ENCODE assay signal across 19 cellular contexts in the genomic region with DNA sequence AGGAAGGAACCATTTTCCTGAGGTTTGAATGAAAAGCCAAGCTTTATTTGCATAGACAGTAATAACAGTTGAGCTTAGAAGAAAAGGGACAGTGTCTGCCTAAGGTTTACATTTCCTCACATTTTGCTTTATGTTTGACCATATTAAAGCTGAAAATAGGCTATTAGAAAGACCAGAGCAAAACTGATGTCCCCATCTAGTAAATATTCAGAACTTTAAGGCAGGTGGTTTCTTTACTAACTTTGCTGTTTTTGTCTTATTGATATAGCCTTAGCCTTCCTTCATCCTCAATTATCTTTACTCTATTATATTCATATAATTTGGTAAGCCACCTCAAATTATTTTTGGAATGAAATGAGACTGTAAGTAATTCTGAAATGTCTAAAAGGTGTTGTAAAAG. TPM values are rescaled to one million over a fixed set of nuclear protein-coding genes. Genes with fewer than 3 reads are reported as not detected.
DNase-seq lines count a peak whose midpoint lies in the region; ATAC-seq, FAIRE-seq and TF ChIP-seq lines count a peak whose summit lies in the region.
"Had no signal": no experiment of that assay in that cellular context is flagged by ENCODE, and none has a peak within 500 bp of the region (broad histone marks: within the 10 kb centered on the region; RNA-seq: fewer than 3 reads in every experiment).

No MANE protein-coding gene starts in this region.

- no peaks in the 10 kb centered on the region for H3K36me3 Mint-ChIP-seq in GM23338 (ENCODE audit: low read depth)
- H3K36me3 Mint-ChIP-seq: CD14-positive monocyte; CD4-positive, alpha-beta memory T cell had no signal

- peak overlapping the region; percentile 5 to 15 for H3K4ac ChIP-seq in mesenchymal stem cell (ENCODE audit: low read depth in 1 of 2, low read length in 2 of 2)

- H3F3A ChIP-seq in GM23338 (replicated peaks; ENCODE audit: low read depth), result no peaks in the 10 kb centered on the region

- peak overlapping the region; percentile 60 for H4K91ac ChIP-seq in mesenchymal stem cell (ENCODE audit: low read length)

- H3K79me2 ChIP-seq in GM23338 (replicated peaks; ENCODE audit: insufficient read depth), result no peaks in the 10 kb centered on the region
- H3K79me2 ChIP-seq in K562 (ENCODE audit: control insufficient read depth, insufficient read depth, low read length), result no peaks in the 10 kb centered on the region

- no peak for FAIRE-seq in K562 (lab: Jason Lieb, UNC)
- FAIRE-seq: GM12878, HepG2 had no signal

- H3K27me3 ChIP-seq in GM23338 (ENCODE audit: insufficient read depth) (no peaks in the 10 kb centered on the region), K562 (ENCODE audit: control insufficient read depth in 2 of 2, insufficient read depth in 2 of 2, low read length in 2 of 2) (peaks cover 0 to 7% of the 10 kb centered on the region in 2 experiments; a peak in 1 of 5 replicates), mesenchymal stem cell (ENCODE audit: control insufficient read depth in 1 of 2, insufficient read depth in 1 of 2, low read length in 2 of 2) (peaks cover 0 to 39% of the 10 kb centered on the region in 2 experiments), sigmoid colon (no peaks in the 10 kb centered on the region)

- H2AK5ac ChIP-seq in mesenchymal stem cell (ENCODE audit: low read length, severe bottlenecking), result peak overlapping the region; percentile 8

- H3K36me3 ChIP-seq in GM23338 (ENCODE audit: insufficient read depth) (no peaks in the 10 kb centered on the region), K562 (ENCODE audit: control insufficient read depth, insufficient read depth, low read length) (no peaks in the 10 kb centered on the region), mesenchymal stem cell (ENCODE audit: control insufficient read depth in 1 of 2, insufficient read depth in 2 of 2, low read depth in 1 of 2, low read length in 2 of 2) (no peaks in the 10 kb centered on the region), sigmoid colon (no peaks in the 10 kb centered on the region)
- H3K36me3 ChIP-seq: BLaER1 had no signal

- no peak overlapping the region for H2BK5ac ChIP-seq in mesenchymal stem cell (ENCODE audit: low read depth, low read length, poor library complexity, severe bottlenecking)

- H3K4me3 ChIP-seq in GM23338 (no peak overlapping the region), K562 (no peak overlapping the region), mesenchymal stem cell (ENCODE audit: insufficient read depth in 1 of 2, low read depth in 1 of 2, low read length in 2 of 2) (no peak overlapping the region), sigmoid colon (no peak overlapping the region)
- H3K4me3 ChIP-seq: BLaER1, GM12878 had no signal

- no peak overlapping the region for H3K4me2 ChIP-seq in GM23338
- no peak overlapping the region for H3K4me2 ChIP-seq in K562 (ENCODE audit: insufficient read depth, low read length)
- H3K4me2 ChIP-seq in mesenchymal stem cell (ENCODE audit: low read length, poor library complexity, severe bottlenecking), result no peak overlapping the region

- peaks cover 30% of the 10 kb centered on the region for H3K4me1 Mint-ChIP-seq in GM23338
- H3K4me1 Mint-ChIP-seq: CD14-positive monocyte; CD4-positive, alpha-beta memory T cell had no signal

- H3K9me3 Mint-ChIP-seq in GM23338, result no peaks in the 10 kb centered on the region
- H3K9me3 Mint-ChIP-seq: CD4-positive, alpha-beta memory T cell had no signal

- H3K9me3 ChIP-seq in K562 (replicated peaks; ENCODE audit: control insufficient read depth, insufficient read depth, low read depth, low read length) (no peaks in the 10 kb centered on the region), mesenchymal stem cell (ENCODE audit: control insufficient read depth, low read length) (no peaks in the 10 kb centered on the region), sigmoid colon (no peaks in the 10 kb centered on the region)
- H3K9me3 ChIP-seq: BLaER1 had no signal

- no peak overlapping the region for H3K14ac ChIP-seq in mesenchymal stem cell (ENCODE audit: low read length in 2 of 2)

- H3K79me1 ChIP-seq in mesenchymal stem cell (replicated peaks; ENCODE audit: low read length, poor library complexity, severe bottlenecking), result no peaks in the 10 kb centered on the region

- intact Hi-C loops in K562 (cut with micrococcal nuclease), result no loop called here
- intact Hi-C loops in sigmoid colon (cut with DNase I), result no loop called here
- intact Hi-C loops in left colon (cut with DNase I, micrococcal nuclease), result no loop called here

- no peak for TF ChIP-seq EP300 in K562 (IDR thresholded peaks at IDR 0.05; ENCODE audit: low read length)
- TF ChIP-seq EP300 in sigmoid colon (IDR thresholded peaks at IDR 0.05), result no peak

- BruUV-seq in K562 (replicated peaks; lab: Mats Ljungman, UMichigan), result no TSS peak

- TF ChIP-seq POLR2A in K562 (conservative IDR thresholded peaks at IDR 0.05) (no peak), sigmoid colon (IDR thresholded peaks at IDR 0.05) (no peak)

- H3K9ac ChIP-seq in K562 (ENCODE audit: insufficient read depth in 1 of 2, low read depth in 2 of 2, low read length in 2 of 2) (peak overlapping the region in 1 of 2 experiments; percentile 38; a peak in 1 of 4 replicates), mesenchymal stem cell (ENCODE audit: low read length) (no peak overlapping the region)
- H3K9ac ChIP-seq: BLaER1 had no signal

- H4K20me1 ChIP-seq in GM23338 (replicated peaks; ENCODE audit: insufficient read depth) (no peaks in the 10 kb centered on the region), K562 (replicated peaks; ENCODE audit: control insufficient read depth, insufficient read depth, low read length) (no peaks in the 10 kb centered on the region)

- DNase-seq in GM23338 (ENCODE audit: low spot score) (no peak), K562 (ENCODE audit: extremely low read depth in 1 of 4, low spot score in 3 of 4) (no peak), mesenchymal stem cell (no peak), sigmoid colon (no peak), ureter (ENCODE audit: low spot score) (no peak), DMS153 (lab: John Stamatoyannopoulos, UW) (no peak), left colon (no peak), ecto neural progenitor cell (ENCODE audit: low spot score) (no peak)
- DNase-seq: 8988T; CD4-positive, alpha-beta memory T cell; DMS79 treated with DMSO at 0.1 percent for 48 hours; GOT3; H7 had no signal

- H2BK120ac ChIP-seq in mesenchymal stem cell (ENCODE audit: low read depth, low read length), result no peak overlapping the region

- H3K23ac ChIP-seq in mesenchymal stem cell (ENCODE audit: low read length in 2 of 2), result no peak overlapping the region

- H3K27ac ChIP-seq in GM23338 (ENCODE audit: low read depth), result no peak overlapping the region
- H3K27ac ChIP-seq in K562 (ENCODE audit: extremely low read depth, low read depth, low read length), result no peak overlapping the region
- H3K27ac ChIP-seq in mesenchymal stem cell (ENCODE audit: low read length, poor library complexity, severe bottlenecking), result no peak overlapping the region
- peak overlapping the region in 3 of 4 donors; percentile 76 to 97 (median 82) for H3K27ac ChIP-seq in sigmoid colon
- H3K27ac ChIP-seq: BLaER1 had no signal

- H3K4me1 ChIP-seq in GM23338 (ENCODE audit: insufficient read depth), result peaks cover 22% of the 10 kb centered on the region
- peaks cover 17 to 33% of the 10 kb centered on the region in 2 experiments for H3K4me1 ChIP-seq in K562 (replicated peaks in 1 of 2; ENCODE audit: control insufficient read depth in 2 of 2, insufficient read depth in 2 of 2, low read length in 2 of 2)
- H3K4me1 ChIP-seq in mesenchymal stem cell (ENCODE audit: control insufficient read depth, insufficient read depth, low read depth, low read length), result peaks cover 28% of the 10 kb centered on the region
- peaks cover 0 to 63% (median 43%) of the 10 kb centered on the region in 4 donors for H3K4me1 ChIP-seq in sigmoid colon

- POLR2A ChIA-PET in K562 (lab: Yijun Ruan, JAX), result interaction anchor here (0.7 to 3.0 kb wide), 2 partner anchors 9 to 13 kb away, joined by 5 to 12 read pairs; no protein-coding TSS in a partner anchor

- no peaks in the 10 kb centered on the region for H3K9me2 ChIP-seq in GM23338 (ENCODE audit: insufficient read depth)

- CTCF ChIA-PET in K562 (lab: Yijun Ruan, JAX; ENCODE audit: low intra/inter-chr PET ratio), result no interaction called here

- H2AFZ ChIP-seq in GM23338 (peak overlapping the region; percentile 10; the same call in 1 of the 2 replicates), K562 (ENCODE audit: low read depth, low read length) (0 out of 2 replicates have a peak overlapping the region, but pooled peaks have one; percentile 36), mesenchymal stem cell (ENCODE audit: low read depth, low read length) (no peak overlapping the region)

- TF ChIP-seq CTCF in GM23338 (conservative IDR thresholded peaks at IDR 0.05; ENCODE audit: low read depth in 2 of 2) (no peak), K562 (IDR thresholded peaks at IDR 0.05 in 2 of 3, conservative IDR thresholded peaks at IDR 0.05 in 1 of 3; ENCODE audit: insufficient read depth in 2 of 3, low read depth in 1 of 3, low read length in 3 of 3) (no peak), sigmoid colon (IDR thresholded peaks at IDR 0.05) (no peak)

- in situ Hi-C loops in K562 (cut with MboI), result no loop called here

- H3K27me3 Mint-ChIP-seq in GM23338 (ENCODE audit: insufficient read depth, low read depth, poor library complexity), result peaks cover 8% of the 10 kb centered on the region

- no peaks in the 10 kb centered on the region for H3K9me1 ChIP-seq in K562 (ENCODE audit: control insufficient read depth, insufficient read depth, low read length)

- H3K4me3 Mint-ChIP-seq in GM23338, result no peak overlapping the region
- H3K4me3 Mint-ChIP-seq: CD4-positive, alpha-beta memory T cell had no signal

- no peak overlapping the region for H3K27ac Mint-ChIP-seq in GM23338
- H3K27ac Mint-ChIP-seq: CD14-positive monocyte; CD4-positive, alpha-beta memory T cell had no signal

- TF ChIP-seq RAD21 in K562 (CRISPR knock-in tag; conservative IDR thresholded peaks at IDR 0.05 in 1 of 2, IDR thresholded peaks at IDR 0.05 in 1 of 2), result no peak

- peak overlapping the region; percentile 5 for H4K8ac ChIP-seq in mesenchymal stem cell (ENCODE audit: low read length)

- no peak for ATAC-seq in GM23338
- no peak for ATAC-seq in K562
- ATAC-seq in left colon, result no peak
- ATAC-seq: GM12878, HCT116, HepG2 had no signal

- H2BK15ac ChIP-seq in mesenchymal stem cell (ENCODE audit: low read depth, poor library complexity, severe bottlenecking), result no peak overlapping the region

- peak overlapping the region; percentile 22 to 26 for H3K18ac ChIP-seq in mesenchymal stem cell (ENCODE audit: low read depth in 1 of 2, low read length in 2 of 2)

- peak overlapping the region; percentile 32 to 65 for H2BK12ac ChIP-seq in mesenchymal stem cell (ENCODE audit: low read length in 2 of 2)

RNA-seq across cellular contexts. Expression of gene LAPTM5, which starts 53.6 kb away (rescaled TPM):
- total RNA-seq in GM23338 (2014; rRNA removed; shearing (Covaris generic)), result not detected in 2 replicates
- polyA plus RNA-seq in GM23338 (2016; fragmentation: Nextera tagmentation; extraction: Ambion mirVana) (0.21 and 1.0 TPM in 2 replicates), K562 (2011; rRNA removed) (42.5 and 418 TPM in 2 replicates), K562 (2014; fragmentation: Illumina TruSeq; extraction: Trizol) (44.5 and 47.3 TPM in 2 replicates), K562 (2014; fragmentation: Nextera tagmentation; extraction: Ambion mirVana) (1 to 10 TPM; 2.4 to 4.8 TPM), K562 (2014; rRNA removed) (20.3 and 22.2 TPM in 2 replicates), sigmoid colon (100 to 1,000 TPM in 2 of 3 donors, 10 to 100 TPM in 1; 35.4 to 219 (median 132) TPM)
- total RNA-seq in K562 (2011; cell fraction: chromatin; rRNA removed; ENCODE audit: low replicate concordance), result 11.2 and 16.2 TPM in 2 replicates
- 19.8 and 22.9 TPM in 2 replicates for total RNA-seq in K562 (2011; cell fraction: nucleolus; rRNA removed)
- 20.3 and 27.1 TPM in 2 replicates for total RNA-seq in K562 (2011; cell fraction: nucleoplasm; rRNA removed)
- total RNA-seq in K562 (2014; rRNA removed) (10.7 and 12.3 TPM in 2 replicates), K562 (2014; rRNA removed; fragmentation: Illumina TruSeq; extraction: Trizol) (11.7 and 13.2 TPM in 2 replicates), K562 (2015; rRNA removed; fragmentation: Illumina TruSeq; extraction: Trizol) (44.3 and 44.7 TPM in 2 replicates), K562 (2021) (30.3 and 33.8 TPM in 2 replicates), sigmoid colon (10 to 100 TPM; 30.2 to 49.6 (median 42.8) TPM), ureter (34.2 TPM), left colon (10 to 100 TPM; 10.7 to 49.1 TPM)
- 103 and 599 TPM in 2 replicates for polyA plus RNA-seq in K562 (2011; cell fraction: cytosol; rRNA removed)
- polyA plus RNA-seq in K562 (2011; cell fraction: nucleus; rRNA removed), result 41.2 and 275 TPM in 2 replicates
- 63.5 and 133 TPM in 2 replicates for polyA plus RNA-seq in K562 (2012)
- polyA minus RNA-seq in K562 (2011; rRNA and poly(A)+ RNA removed), result 72.1 and 524 TPM in 2 replicates
- 41.0 and 310 TPM in 2 replicates for polyA minus RNA-seq in K562 (2011; cell fraction: cytosol; rRNA and poly(A)+ RNA removed)
- polyA minus RNA-seq in K562 (2011; cell fraction: nucleus; rRNA and poly(A)+ RNA removed), result 7.7 and 80.9 TPM in 2 replicates
- polyA plus RNA-seq in mesenchymal stem cell (2013, experiment 1 of 2), result 0.97 TPM
- 0.95 TPM for polyA plus RNA-seq in mesenchymal stem cell (2013, experiment 2 of 2)
- total RNA-seq: A673 had no signal

Comparison
In these comparisons a context has a peak if more than half of its experiments do, and no peak if none do; other contexts are left out.
1. H3K27ac ChIP-seq: peak in sigmoid colon (3 of 4); none in GM23338 (single experiment), K562 (single experiment) and mesenchymal stem cell (single experiment).
2. RNA of gene LAPTM5, which starts 53.6 kb away (total RNA-seq): 10.7 to 49.1 TPM in left colon, 30.2 to 49.6 TPM in sigmoid colon, 34.2 TPM in ureter (single experiment) and 10.7 to 44.7 TPM in K562; not detected in GM23338; every median in the first group is over 10 times any median in the second.